In genomic region chr7:73124126-73124525, GRCh38 we compare ENCODE assay signal across 11 cellular contexts. TPM values are rescaled to one million over a fixed set of nuclear protein-coding genes. Genes with fewer than 3 reads are reported as not detected.
A peak's percentile ranks its signal among the peaks of the same experiment; 100 is the strongest.
DNase-seq lines count a peak whose midpoint lies in the region; ATAC-seq and TF ChIP-seq lines count a peak whose summit lies in the region.
"Not testable (repeated sequence)": the region's sequence is repeated elsewhere in the genome, so short reads cannot be mapped to it uniquely, and the experiment has no call there.
"Had no signal": no experiment of that assay in that cellular context is flagged by ENCODE, and none has a peak within 500 bp of the region (broad histone marks: within the 10 kb centered on the region; RNA-seq: fewer than 3 reads in every experiment).

No MANE protein-coding gene starts in this region.

- POLR2A ChIA-PET in PC-3 (lab: Charles Lee; ENCODE audit: unreplicated experiment); activated CD8-positive, alpha-beta T cell treated with anti-CD3 and anti-CD28 coated beads, Interleukin-2, amount 10 ng/mL, durations not matched to agents 7 days and 5 days (lab: Charles Lee); naive thymus-derived CD4-positive, alpha-beta T cell (lab: Charles Lee): not testable (repeated sequence)

- H3K27me3 ChIP-seq in PC-3 (ENCODE audit: low read length); foreskin keratinocyte; right cardiac atrium (ENCODE audit: control insufficient read depth, insufficient read depth); naive thymus-derived CD4-positive, alpha-beta T cell (ENCODE audit: control insufficient read depth in 2 of 2, insufficient read depth in 2 of 2, low read length in 2 of 2): not testable (repeated sequence)

- not testable (repeated sequence) for H3K4me1 ChIP-seq in PC-3 (ENCODE audit: insufficient read depth, low read length); foreskin keratinocyte; right cardiac atrium (ENCODE audit: control insufficient read depth, insufficient read depth, low read length); naive thymus-derived CD4-positive, alpha-beta T cell (ENCODE audit: control insufficient read depth in 2 of 2, insufficient read depth in 2 of 2, low read length in 2 of 2)

- H3K4me3 ChIP-seq in PC-3 (ENCODE audit: low read length); right cardiac atrium (ENCODE audit: low read length); naive thymus-derived CD4-positive, alpha-beta T cell (ENCODE audit: low read length): not testable (repeated sequence)

- intact Hi-C loops in PC-3 (cut with micrococcal nuclease); right cardiac atrium (cut with DNase I); naive thymus-derived CD4-positive, alpha-beta T cell (cut with micrococcal nuclease): not testable (repeated sequence)

- H3K4me2 ChIP-seq in PC-3 (ENCODE audit: low read length) = not testable (repeated sequence)

- WGBS in right cardiac atrium = no CpG with 5 or more reads among the region's 1 CpG

- H3K27ac ChIP-seq in PC-3 (ENCODE audit: low read length); foreskin keratinocyte; right cardiac atrium (ENCODE audit: low read length); naive thymus-derived CD4-positive, alpha-beta T cell (ENCODE audit: low read depth, low read length): not testable (repeated sequence)

- H3K27me3 Mint-ChIP-seq in activated CD8-positive, alpha-beta T cell treated with anti-CD3 and anti-CD28 coated beads, Interleukin-2, amount 10 ng/mL, durations not matched to agents 7 days and 5 days (ENCODE audit: low read depth); naive thymus-derived CD4-positive, alpha-beta T cell; type B pancreatic cell: not testable (repeated sequence)

- not testable (repeated sequence) for DNase-seq in PC-3; activated CD8-positive, alpha-beta T cell treated with anti-CD3 and anti-CD28 coated beads, Interleukin-2, amount 10 ng/mL, durations not matched to agents 7 days and 5 days; foreskin keratinocyte; right cardiac atrium; naive thymus-derived CD4-positive, alpha-beta T cell
- DNase-seq in type B pancreatic cell (ENCODE audit: extremely low spot score, unreplicated experiment) = peak; percentile 25

- H3K9ac ChIP-seq in PC-3 (ENCODE audit: low read length) = not testable (repeated sequence)

- BruUV-seq in PC-3 (replicated peaks; lab: Mats Ljungman, UMichigan) = not testable (repeated sequence)

- TF ChIP-seq CTCF in PC-3 (conservative IDR thresholded peaks at IDR 0.05; ENCODE audit: low read depth, low read length); foreskin keratinocyte (conservative IDR thresholded peaks at IDR 0.05); type B pancreatic cell (conservative IDR thresholded peaks at IDR 0.05): not testable (repeated sequence)

- not testable (repeated sequence) for H3K36me3 Mint-ChIP-seq in activated CD8-positive, alpha-beta T cell treated with anti-CD3 and anti-CD28 coated beads, Interleukin-2, amount 10 ng/mL, durations not matched to agents 7 days and 5 days (ENCODE audit: low read depth); naive thymus-derived CD4-positive, alpha-beta T cell; type B pancreatic cell

- H3K36me3 ChIP-seq in PC-3 (ENCODE audit: low read depth, low read length); naive thymus-derived CD4-positive, alpha-beta T cell (ENCODE audit: control insufficient read depth in 2 of 3, insufficient read depth in 3 of 3, low read length in 3 of 3): not testable (repeated sequence)

- H3K9me2 ChIP-seq in PC-3 (replicated peaks; ENCODE audit: low read length) = not testable (repeated sequence)

- H2AFZ ChIP-seq in PC-3 (ENCODE audit: low read length) = not testable (repeated sequence)

- H4K20me1 ChIP-seq in PC-3 (ENCODE audit: low read length) = not testable (repeated sequence)

- not testable (repeated sequence) for H3K4me1 Mint-ChIP-seq in activated CD8-positive, alpha-beta T cell treated with anti-CD3 and anti-CD28 coated beads, Interleukin-2, amount 10 ng/mL, durations not matched to agents 7 days and 5 days (ENCODE audit: low read depth); naive thymus-derived CD4-positive, alpha-beta T cell; type B pancreatic cell (ENCODE audit: unreplicated experiment)

- H3K27ac Mint-ChIP-seq in activated CD8-positive, alpha-beta T cell treated with anti-CD3 and anti-CD28 coated beads, Interleukin-2, amount 10 ng/mL, durations not matched to agents 7 days and 5 days; naive thymus-derived CD4-positive, alpha-beta T cell; type B pancreatic cell: not testable (repeated sequence)

- CTCF ChIA-PET in PC-3 (lab: Charles Lee); activated CD8-positive, alpha-beta T cell treated with anti-CD3 and anti-CD28 coated beads, Interleukin-2, amount 10 ng/mL, durations not matched to agents 7 days and 5 days (lab: Charles Lee); naive thymus-derived CD4-positive, alpha-beta T cell (lab: Charles Lee): not testable (repeated sequence)

- H3K79me2 ChIP-seq in PC-3 (ENCODE audit: low read length) = not testable (repeated sequence)

- not testable (repeated sequence) for H3K9me3 Mint-ChIP-seq in activated CD8-positive, alpha-beta T cell treated with anti-CD3 and anti-CD28 coated beads, Interleukin-2, amount 10 ng/mL, durations not matched to agents 7 days and 5 days (ENCODE audit: insufficient read depth); naive thymus-derived CD4-positive, alpha-beta T cell; type B pancreatic cell

- not testable (repeated sequence) for H3K4me3 Mint-ChIP-seq in activated CD8-positive, alpha-beta T cell treated with anti-CD3 and anti-CD28 coated beads, Interleukin-2, amount 10 ng/mL, durations not matched to agents 7 days and 5 days; naive thymus-derived CD4-positive, alpha-beta T cell; type B pancreatic cell

- H3F3A ChIP-seq in PC-3 (ENCODE audit: low read length, unreplicated experiment) = not testable (repeated sequence)

- not testable (repeated sequence) for H3K9me3 ChIP-seq in PC-3 (ENCODE audit: low read length); right cardiac atrium (ENCODE audit: control insufficient read depth, low read length); naive thymus-derived CD4-positive, alpha-beta T cell (ENCODE audit: control insufficient read depth in 2 of 3, low read length in 3 of 3)

- peak; percentile 15 for ATAC-seq in GM21447 (IDR thresholded peaks at IDR 0.05; ENCODE audit: unreplicated experiment)
- ATAC-seq in PC-3 = peak; percentile 89
- peak; percentile 34 for ATAC-seq in activated CD8-positive, alpha-beta T cell treated with anti-CD3 and anti-CD28 coated beads, Interleukin-2, amount 10 ng/mL, durations not matched to agents 7 days and 5 days
- peak; percentile 41 for ATAC-seq in foreskin keratinocyte
- ATAC-seq in right cardiac atrium = peak; percentile 52 to 73
- peak; percentile 38 for ATAC-seq in naive thymus-derived CD4-positive, alpha-beta T cell

RNA-seq across cellular contexts. Expression of gene SPDYE9, which starts 38.3 kb away (rescaled TPM):
- total RNA-seq in PC-3 (2014; rRNA removed) = not detected in 2 replicates
- not detected for total RNA-seq in activated CD8-positive, alpha-beta T cell treated with anti-CD3 and anti-CD28 coated beads, Interleukin-2, amount 10 ng/mL, durations not matched to agents 7 days and 5 days
- total RNA-seq in foreskin keratinocyte = not detected in 2 replicates
- polyA plus RNA-seq in foreskin keratinocyte = not detected in 2 replicates
- not detected for total RNA-seq in right cardiac atrium
- not detected for polyA plus RNA-seq in right cardiac atrium
- total RNA-seq in naive thymus-derived CD4-positive, alpha-beta T cell = not detected
- under 1 TPM in 1 of 2 donors, not detected in 1; 0.08 TPM for polyA plus RNA-seq in naive thymus-derived CD4-positive, alpha-beta T cell
- not detected in 2 replicates for total RNA-seq in type B pancreatic cell (ENCODE audit: low replicate concordance)
- total RNA-seq: H9, HT-29, MCF 10A, SK-MEL-5 had no signal

Comparison
In these comparisons a context has a peak if more than half of its experiments do, and no peak if none do; other contexts are left out.
1. ATAC-seq: peak in every context shown above with its lines; median percentile 89 in PC-3; 62 in right cardiac atrium; 41 in foreskin keratinocyte; 38 in naive thymus-derived CD4-positive, alpha-beta T cell; 34 in activated CD8-positive, alpha-beta T cell treated with anti-CD3 and anti-CD28 coated beads, Interleukin-2, amount 10 ng/mL, durations not matched to agents 7 days and 5 days; 15 in GM21447.